8 cellular contexts compared by ENCODE assay signal in genomic region chr3:136251511-136251910, GRCh38. TPM values are rescaled to one million over a fixed set of nuclear protein-coding genes. Genes with fewer than 3 reads are reported as not detected.
DNase-seq lines count a peak whose midpoint lies in the region; ATAC-seq and TF ChIP-seq lines count a peak whose summit lies in the region.

No MANE protein-coding gene starts in this region.

- peak overlapping the region; percentile 54 for H2AFZ ChIP-seq in SU-DHL-6 (ENCODE audit: low read depth, low read length, severe bottlenecking)

- H3K9me2 ChIP-seq in SU-DHL-6 (replicated peaks; ENCODE audit: insufficient read depth, low read length), result no peaks in the 10 kb centered on the region

- H3K27me3 ChIP-seq in right atrium auricular region, result no peaks in the 10 kb centered on the region
- H3K27me3 ChIP-seq in SU-DHL-6 (ENCODE audit: low read length), result no peaks in the 10 kb centered on the region
- no peaks in the 10 kb centered on the region for H3K27me3 ChIP-seq in iPS-15b (ENCODE audit: control insufficient read depth, insufficient read depth, low read length)
- H3K27me3 ChIP-seq in vagina, result no peaks in the 10 kb centered on the region

- H3K36me3 ChIP-seq in right atrium auricular region (peaks cover 12% of the 10 kb centered on the region), SU-DHL-6 (ENCODE audit: low read length) (no peaks in the 10 kb centered on the region), iPS-15b (ENCODE audit: control insufficient read depth, insufficient read depth, low read length) (peaks cover 8% of the 10 kb centered on the region), vagina (peaks cover 0 to 7% of the 10 kb centered on the region in 2 donors)

- peak overlapping the region; percentile 94 to 95 for H3K27ac ChIP-seq in right atrium auricular region
- peak overlapping the region; percentile 89 for H3K27ac ChIP-seq in SU-DHL-6 (ENCODE audit: low read depth, low read length)
- H3K27ac ChIP-seq in vagina, result peak overlapping the region; percentile 87

- peaks cover 29% of the 10 kb centered on the region for H3F3A ChIP-seq in SU-DHL-6 (ENCODE audit: insufficient read depth)

- intact Hi-C loops in left ventricle myocardium superior (cut with micrococcal nuclease) (loop anchor here (10.0 kb wide), 2 partner anchors 47 to 157 kb away; no protein-coding TSS in a partner anchor), vagina (cut with DNase I) (loop anchor here (5.0 to 10.0 kb wide), 2 partner anchors 177 to 501 kb away; partner anchors contain the start of gene STAG1)

- peaks cover 19% of the 10 kb centered on the region; the same call in 1 of the 2 replicates for H3K79me2 ChIP-seq in SU-DHL-6 (ENCODE audit: insufficient read depth, low read length)

- H3K9ac ChIP-seq in SU-DHL-6 (ENCODE audit: low read length), result peak overlapping the region; percentile 66
- no peak overlapping the region for H3K9ac ChIP-seq in iPS-15b (ENCODE audit: low read depth, low read length)

- H3K9me3 ChIP-seq in right atrium auricular region (no peaks in the 10 kb centered on the region), SU-DHL-6 (ENCODE audit: insufficient read depth, low read length) (no peaks in the 10 kb centered on the region), iPS-15b (ENCODE audit: control insufficient read depth, insufficient read depth, low read length) (no peaks in the 10 kb centered on the region), vagina (no peaks in the 10 kb centered on the region)

- H3K4me3 ChIP-seq in right atrium auricular region (no peak overlapping the region), SU-DHL-6 (ENCODE audit: insufficient read depth, low read length, poor library complexity, severe bottlenecking) (peak overlapping the region; percentile 65), iPS-15b (ENCODE audit: low read depth, low read length) (peak overlapping the region; percentile 84), vagina (peak overlapping the region in 1 of 2 donors; percentile 84)

- TF ChIP-seq CTCF in right atrium auricular region (IDR thresholded peaks at IDR 0.05) (no peak), SU-DHL-6 (IDR thresholded peaks at IDR 0.05; ENCODE audit: insufficient read depth, low read length, poor library complexity, severe bottlenecking) (no peak), vagina (IDR thresholded peaks at IDR 0.05) (no peak)

- no peak for DNase-seq in right atrium auricular region (ENCODE audit: low spot score)
- DNase-seq in left ventricle myocardium superior, result no peak
- no peak for DNase-seq in vagina (ENCODE audit: extremely low spot score in 2 of 2)
- no peak for DNase-seq in HK-2 (ENCODE audit: unreplicated experiment)
- DNase-seq in activated gamma-delta T cell treated with Interleukin-2 at 50 U/mL for 16 hours, result no peak
- no peak for DNase-seq in medulla oblongata (ENCODE audit: extremely low spot score)

- peak overlapping the region; percentile 82 for H3K4me2 ChIP-seq in SU-DHL-6 (ENCODE audit: low read depth, low read length, poor library complexity, severe bottlenecking)

- peaks cover 0 to 18% of the 10 kb centered on the region in 2 donors for H3K4me1 ChIP-seq in right atrium auricular region
- H3K4me1 ChIP-seq in iPS-15b (ENCODE audit: control insufficient read depth, insufficient read depth, low read length), result peaks cover 10% of the 10 kb centered on the region
- peaks cover 22% of the 10 kb centered on the region for H3K4me1 ChIP-seq in vagina

- H4K20me1 ChIP-seq in SU-DHL-6 (ENCODE audit: low read depth, low read length), result no peaks in the 10 kb centered on the region

- no peak for TF ChIP-seq POLR2A in vagina (IDR thresholded peaks at IDR 0.05)

- no peak for ATAC-seq in left ventricle myocardium superior

RNA-seq across cellular contexts. Expression of gene PCCB, which starts 1.4 kb away (rescaled TPM):
- 100 to 1,000 TPM in 1 of 2 donors, 10 to 100 TPM in 1; 43.2 to 112 TPM for total RNA-seq in right atrium auricular region
- total RNA-seq in left ventricle myocardium superior, result 100 TPM
- total RNA-seq in vagina, result 16.7 TPM

RNA-seq across cellular contexts. Expression of gene MSL2, which starts 55.4 kb away (rescaled TPM):
- total RNA-seq in right atrium auricular region (10 to 100 TPM; 19.2 to 22.0 TPM), left ventricle myocardium superior (23.2 TPM), vagina (18.7 TPM)

Comparison
In these comparisons a context has a peak if more than half of its experiments do, and no peak if none do; other contexts are left out.
1. H3K4me3 ChIP-seq: peak in SU-DHL-6 (single experiment) and iPS-15b (single experiment); none in right atrium auricular region (0 of 2).
2. Peak in every context shown above with its lines, with median percentiles within 50 percentile points of each other: H3K27ac ChIP-seq.